In the genomic region with DNA sequence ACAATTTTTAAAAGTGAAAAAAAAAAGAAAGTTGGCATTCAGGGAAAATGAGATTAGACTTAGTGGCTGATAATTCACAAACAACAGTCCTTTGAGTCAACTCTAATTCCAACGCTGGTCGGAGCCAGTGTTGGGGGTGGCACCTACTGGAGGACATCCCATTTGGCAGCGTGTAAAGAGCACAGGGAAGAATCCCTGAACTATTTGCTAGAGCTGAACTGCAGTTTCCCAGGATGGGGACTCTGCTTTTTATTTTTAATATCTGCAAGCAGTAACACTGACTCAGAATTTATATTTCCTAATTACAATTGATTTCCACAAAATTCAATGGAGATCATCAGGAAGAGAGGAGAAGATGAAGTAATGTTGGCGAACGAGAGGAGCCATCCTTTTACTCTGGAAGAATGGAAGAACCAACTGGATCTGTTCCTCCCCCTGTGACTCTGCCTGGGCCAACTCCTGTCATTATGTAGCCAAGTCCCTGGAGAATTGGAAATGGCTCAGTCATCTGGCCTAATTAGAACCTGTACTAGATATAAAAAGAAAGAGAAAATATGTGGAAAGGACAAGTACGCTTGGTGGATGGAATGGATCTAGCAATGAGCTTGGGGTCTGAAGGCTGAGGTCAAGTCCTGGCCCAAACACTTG, we compare ENCODE assay signal across 13 cellular contexts.
DNase-seq lines count a peak whose midpoint lies in the region; ATAC-seq and TF ChIP-seq lines count a peak whose summit lies in the region.
"Had no signal": no experiment of that assay in that cellular context is flagged by ENCODE, and none has a peak within 500 bp of the region (broad histone marks: within the 10 kb centered on the region; RNA-seq: fewer than 3 reads in every experiment).

No MANE protein-coding gene starts in this region.

- H3K4me3 ChIP-seq in tibial artery: no peak overlapping the region
- H3K4me3 ChIP-seq: GM23338 had no signal

- peak; percentile 52 for ATAC-seq in Right ventricle myocardium superior (ENCODE audit: poor library complexity)
- ATAC-seq: esophagus mucosa, GM23338, natural killer cell had no signal

- peaks cover 39 to 71% (median 42%) of the 10 kb centered on the region in 3 donors for H3K36me3 ChIP-seq in tibial artery

- H3K27ac ChIP-seq in cingulate gyrus (ENCODE audit: low read depth, low read length) (peak overlapping the region; percentile 71), tibial artery (no peak overlapping the region)

- TF ChIP-seq CTCF in tibial artery (IDR thresholded peaks at IDR 0.05): no peak

- intact Hi-C loops in Right ventricle myocardium superior (cut with DNase I) (loop anchor here (10.0 kb wide), 1 partner anchor 137 kb away; no protein-coding TSS in a partner anchor), cardiac septum (cut with DNase I) (no loop called here), tibial artery (cut with DNase I; ENCODE audit: low total_unique reads) (no loop called here)

- DNase-seq in Right ventricle myocardium superior (no peak), cardiac septum (ENCODE audit: low spot score) (no peak), middle frontal gyrus (ENCODE audit: extremely low spot score, low spot score) (peak; percentile 36), mucosa of gallbladder (ENCODE audit: low spot score) (no peak), tibial artery (no peak), GOT3 (lab: John Stamatoyannopoulos, UW) (no peak), HT-29 (ENCODE audit: low spot score) (no peak)
- DNase-seq: amniotic stem cell; natural killer cell; stimulated activated CD4-positive, alpha-beta T cell treated with anti-CD3 and anti-CD28 coated beads, Interleukin-2, amount 100 ng/mL, for 24 hours had no signal

- no peaks in the 10 kb centered on the region for H3K9me3 ChIP-seq in tibial artery

- no peaks in the 10 kb centered on the region for H3K27me3 ChIP-seq in tibial artery

- H3K4me1 ChIP-seq in tibial artery: peaks cover 0 to 52% (median 5%) of the 10 kb centered on the region in 4 donors
